Comparison of ENCODE assay signal across 8 cellular contexts in genomic region chr2:137888845-137889244, GRCh38.
DNase-seq lines count a peak whose midpoint lies in the region; ATAC-seq and TF ChIP-seq lines count a peak whose summit lies in the region.

No MANE protein-coding gene starts in this region.

- H3K79me1 ChIP-seq in neuronal stem cell (ENCODE audit: low read depth, low read length) = no peaks in the 10 kb centered on the region

- no peak overlapping the region for H3K4me3 ChIP-seq in neuronal stem cell (ENCODE audit: low read length in 2 of 2)
- no peak overlapping the region for H3K4me3 ChIP-seq in suprapubic skin

- TF ChIP-seq POLR2A in suprapubic skin (IDR thresholded peaks at IDR 0.05) = no peak

- H3K4me1 ChIP-seq in neuronal stem cell (ENCODE audit: control insufficient read depth in 2 of 2, insufficient read depth in 1 of 2, low read depth in 1 of 2, low read length in 2 of 2) (no peaks in the 10 kb centered on the region), suprapubic skin (no peaks in the 10 kb centered on the region)

- no peak overlapping the region for H2BK120ac ChIP-seq in neuronal stem cell (ENCODE audit: low read depth, low read length)

- H3K27ac Mint-ChIP-seq in chondrocyte (ENCODE audit: unreplicated experiment) = no peak overlapping the region
- H3K27ac Mint-ChIP-seq in natural killer cell treated with Interleukin-12 subunit alpha and Interleukin-12 subunit beta and Interleukin-15 and Interleukin-18, amount 100 ng/mL, for 72 hours = no peak overlapping the region

- no peak overlapping the region for H2BK5ac ChIP-seq in neuronal stem cell (ENCODE audit: low read length)

- TF ChIP-seq CTCF in chondrocyte (IDR thresholded peaks at IDR 0.05) (peak; percentile 77), suprapubic skin (IDR thresholded peaks at IDR 0.05) (peak in 1 of 2 donors; percentile 38)

- H3K4me3 Mint-ChIP-seq in chondrocyte (ENCODE audit: unreplicated experiment) = no peak overlapping the region
- no peak overlapping the region for H3K4me3 Mint-ChIP-seq in natural killer cell treated with Interleukin-12 subunit alpha and Interleukin-12 subunit beta and Interleukin-15 and Interleukin-18, amount 100 ng/mL, for 72 hours

- H3K27me3 Mint-ChIP-seq in chondrocyte (ENCODE audit: low read depth) = peaks cover 33% of the 10 kb centered on the region
- peaks cover 0 to 9% of the 10 kb centered on the region in 2 donors for H3K27me3 Mint-ChIP-seq in natural killer cell treated with Interleukin-12 subunit alpha and Interleukin-12 subunit beta and Interleukin-15 and Interleukin-18, amount 100 ng/mL, for 72 hours

- no peak overlapping the region for H3K18ac ChIP-seq in neuronal stem cell (ENCODE audit: low read length)

- H2BK12ac ChIP-seq in neuronal stem cell (ENCODE audit: low read length) = no peak overlapping the region

- H3K27me3 ChIP-seq in neuronal stem cell (ENCODE audit: control insufficient read depth in 3 of 3, insufficient read depth in 3 of 3, low read depth in 1 of 3, low read length in 3 of 3) = no peaks in the 10 kb centered on the region
- H3K27me3 ChIP-seq in suprapubic skin = no peaks in the 10 kb centered on the region

- TF ChIP-seq EP300 in suprapubic skin (IDR thresholded peaks at IDR 0.05) = no peak

- no peak overlapping the region for H3K4ac ChIP-seq in neuronal stem cell (ENCODE audit: low read length)

- no peak overlapping the region for H3K27ac ChIP-seq in neuronal stem cell (replicated peaks; ENCODE audit: low read length)
- no peak overlapping the region for H3K27ac ChIP-seq in suprapubic skin

- no peak overlapping the region for H3K4me2 ChIP-seq in neuronal stem cell (ENCODE audit: insufficient read depth, low read length, poor library complexity, severe bottlenecking)

- no peaks in the 10 kb centered on the region for H3K9me3 ChIP-seq in neuronal stem cell (replicated peaks in 1 of 2; ENCODE audit: control insufficient read depth in 2 of 2, insufficient read depth in 1 of 2, low read depth in 1 of 2, low read length in 2 of 2)
- H3K9me3 ChIP-seq in suprapubic skin = no peaks in the 10 kb centered on the region

- no peaks in the 10 kb centered on the region for H3K9me3 Mint-ChIP-seq in chondrocyte (ENCODE audit: low read depth)
- peaks cover 5% of the 10 kb centered on the region for H3K9me3 Mint-ChIP-seq in natural killer cell treated with Interleukin-12 subunit alpha and Interleukin-12 subunit beta and Interleukin-15 and Interleukin-18, amount 100 ng/mL, for 72 hours

- DNase-seq in SIG-M5 treated with dmso at 0.1 percent for 504 hours (lab: John Stamatoyannopoulos, UW; ENCODE audit: unreplicated experiment) = peak; percentile 26
- DNase-seq in SIG-M5 (lab: John Stamatoyannopoulos, UW) = no peak
- DNase-seq in NCI-H2029 (lab: John Stamatoyannopoulos, UW) = peak; percentile 19
- no peak for DNase-seq in chondrocyte (ENCODE audit: low spot score)
- DNase-seq in neuronal stem cell (ENCODE audit: low spot score) = peak; percentile 33
- no peak for DNase-seq in natural killer cell treated with Interleukin-12 subunit alpha and Interleukin-12 subunit beta and Interleukin-15 and Interleukin-18, amount 100 ng/mL, for 72 hours (ENCODE audit: low spot score)
- DNase-seq in suprapubic skin (ENCODE audit: low spot score in 2 of 2) = no peak

- no peak overlapping the region for H4K91ac ChIP-seq in neuronal stem cell (ENCODE audit: low read depth, low read length, poor library complexity)

- no peaks in the 10 kb centered on the region for H3K4me1 Mint-ChIP-seq in chondrocyte (ENCODE audit: low read depth)
- H3K4me1 Mint-ChIP-seq in natural killer cell treated with Interleukin-12 subunit alpha and Interleukin-12 subunit beta and Interleukin-15 and Interleukin-18, amount 100 ng/mL, for 72 hours (ENCODE audit: low read depth in 2 of 2) = no peaks in the 10 kb centered on the region

- H3K23ac ChIP-seq in neuronal stem cell (ENCODE audit: low read depth, low read length, poor library complexity) = no peak overlapping the region

- H3K36me3 Mint-ChIP-seq in chondrocyte (ENCODE audit: low read depth) = no peaks in the 10 kb centered on the region
- no peaks in the 10 kb centered on the region for H3K36me3 Mint-ChIP-seq in natural killer cell treated with Interleukin-12 subunit alpha and Interleukin-12 subunit beta and Interleukin-15 and Interleukin-18, amount 100 ng/mL, for 72 hours

- no peak overlapping the region for H2AK5ac ChIP-seq in neuronal stem cell (ENCODE audit: low read depth, low read length)

- H4K8ac ChIP-seq in neuronal stem cell (ENCODE audit: low read depth, low read length) = no peak overlapping the region

- WGBS in neuronal stem cell (ENCODE audit: extremely low coverage in 2 of 2, insufficient read length in 2 of 2, insufficient replicate concordance in 1 of 2), 2 donors = no CpG with 5 or more reads among the region's 8 CpGs
- WGBS in suprapubic skin = 22% methylated on average over 8 of the region's 8 CpGs

- no peak for ATAC-seq in natural killer cell treated with Interleukin-12 subunit alpha and Interleukin-12 subunit beta and Interleukin-15 and Interleukin-18, amount 100 ng/mL, for 72 hours
- no peak for ATAC-seq in HG03571 (IDR thresholded peaks at IDR 0.05; ENCODE audit: unreplicated experiment)

- H3K36me3 ChIP-seq in neuronal stem cell (replicated peaks in 1 of 2; ENCODE audit: control insufficient read depth in 2 of 2, insufficient read depth in 2 of 2, low read length in 2 of 2) (no peaks in the 10 kb centered on the region), suprapubic skin (no peaks in the 10 kb centered on the region)

- H3K9ac ChIP-seq in neuronal stem cell (ENCODE audit: low read depth, low read length, poor library complexity) = no peak overlapping the region

- H3K14ac ChIP-seq in neuronal stem cell (ENCODE audit: low read length) = no peak overlapping the region

- H2AFZ ChIP-seq in neuronal stem cell (ENCODE audit: low read length) = no peak overlapping the region

- H2BK15ac ChIP-seq in neuronal stem cell (ENCODE audit: low read length) = no peak overlapping the region

Comparison
In these comparisons a context has a peak if more than half of its experiments do, and no peak if none do; other contexts are left out.
1. DNase-seq: peak in SIG-M5 treated with dmso at 0.1 percent for 504 hours (single experiment), NCI-H2029 (single experiment) and neuronal stem cell (single experiment); none in SIG-M5 (single experiment), chondrocyte (single experiment), natural killer cell treated with Interleukin-12 subunit alpha and Interleukin-12 subunit beta and Interleukin-15 and Interleukin-18, amount 100 ng/mL, for 72 hours (single experiment) and suprapubic skin (0 of 2).